In genomic region chr3:16064660-16065414, GRCh38 we compare ENCODE assay signal across 10 cellular contexts.
DNase-seq lines count a peak whose midpoint lies in the region; ATAC-seq, FAIRE-seq and TF ChIP-seq lines count a peak whose summit lies in the region.
"Had no signal": no experiment of that assay in that cellular context is flagged by ENCODE, and none has a peak within 500 bp of the region (broad histone marks: within the 10 kb centered on the region; RNA-seq: fewer than 3 reads in every experiment).

No MANE protein-coding gene starts in this region.

- H3K27ac ChIP-seq in Peyer's patch = peak overlapping the region in 3 of 4 donors; percentile 9 to 58 (median 25)
- peak overlapping the region in 2 of 4 donors; percentile 18 to 31 for H3K27ac ChIP-seq in pancreas
- H3K27ac ChIP-seq in effector memory CD4-positive, alpha-beta T cell (ENCODE audit: insufficient read depth, low read length, poor library complexity, severe bottlenecking) = no peak overlapping the region
- H3K27ac ChIP-seq: neutrophil had no signal

- TF ChIP-seq POLR2A in Peyer's patch (IDR thresholded peaks at IDR 0.05) = no peak

- intact Hi-C loops in pancreas (cut with DNase I) = loop anchor here in 1 of 3 donors (10.0 kb wide), 1 partner anchor 60 kb away; no protein-coding TSS in a partner anchor

- H3K27me3 ChIP-seq in Peyer's patch (no peaks in the 10 kb centered on the region), pancreas (no peaks in the 10 kb centered on the region)
- no peaks in the 10 kb centered on the region for H3K27me3 ChIP-seq in effector memory CD4-positive, alpha-beta T cell (replicated peaks; ENCODE audit: control insufficient read depth, insufficient read depth, low read length, poor library complexity, severe bottlenecking)
- H3K27me3 ChIP-seq: neutrophil had no signal

- H3K36me3 ChIP-seq in Peyer's patch = no peaks in the 10 kb centered on the region
- H3K36me3 ChIP-seq in pancreas = no peaks in the 10 kb centered on the region
- no peaks in the 10 kb centered on the region for H3K36me3 ChIP-seq in effector memory CD4-positive, alpha-beta T cell (ENCODE audit: control insufficient read depth, insufficient read depth, low read length)
- H3K36me3 ChIP-seq: neutrophil had no signal

- TF ChIP-seq CTCF in Peyer's patch (IDR thresholded peaks at IDR 0.05) (no peak), fibroblast of mammary gland (conservative IDR thresholded peaks at IDR 0.05; ENCODE audit: control insufficient read depth, insufficient read depth, low read depth, low read length) (no peak), pancreas (IDR thresholded peaks at IDR 0.05) (no peak)

- DNase-seq in COLO668 (lab: John Stamatoyannopoulos, UW; ENCODE audit: unreplicated experiment) (peak; percentile 0), Peyer's patch (peak in 2 of 3 donors; percentile 21 to 68), fibroblast of mammary gland (ENCODE audit: low read depth) (peak; percentile 97), pancreas (peak in 3 of 6 donors; percentile 41 to 64 (median 44)), NCI-H526 treated with DMSO at 0.1 percent for 48 hours (lab: John Stamatoyannopoulos, UW) (no peak)
- DNase-seq in effector memory CD4-positive, alpha-beta T cell = no peak

- no peak for FAIRE-seq in pancreas (lab: Jason Lieb, UNC)
- FAIRE-seq: GM12892 had no signal

- peak in 3 of 4 donors; percentile 37 to 70 (median 41) for ATAC-seq in pancreas
- ATAC-seq in esophagus mucosa = no peak
- ATAC-seq in GM21381 (IDR thresholded peaks at IDR 0.05; ENCODE audit: unreplicated experiment) = no peak

- WGBS in pancreas, 2 donors = 80% methylated on average over 3 of the region's 3 CpGs

- H3K4me3 ChIP-seq in Peyer's patch = no peak overlapping the region
- H3K4me3 ChIP-seq in fibroblast of mammary gland (ENCODE audit: control insufficient read depth, low read depth, low read length) = no peak overlapping the region
- no peak overlapping the region for H3K4me3 ChIP-seq in pancreas
- no peak overlapping the region for H3K4me3 ChIP-seq in effector memory CD4-positive, alpha-beta T cell (ENCODE audit: insufficient read depth, low read depth, low read length, poor library complexity, severe bottlenecking)

- H3K4me1 ChIP-seq in Peyer's patch (no peaks in the 10 kb centered on the region), pancreas (no peaks in the 10 kb centered on the region)
- H3K4me1 ChIP-seq in effector memory CD4-positive, alpha-beta T cell (ENCODE audit: control insufficient read depth, insufficient read depth, low read length, poor library complexity, severe bottlenecking) = no peaks in the 10 kb centered on the region

- no peaks in the 10 kb centered on the region for H3K9me3 ChIP-seq in Peyer's patch
- H3K9me3 ChIP-seq in pancreas = no peaks in the 10 kb centered on the region
- no peaks in the 10 kb centered on the region for H3K9me3 ChIP-seq in effector memory CD4-positive, alpha-beta T cell (ENCODE audit: control insufficient read depth, low read length)
- H3K9me3 ChIP-seq: neutrophil had no signal

Comparison
In these comparisons a context has a peak if more than half of its experiments do, and no peak if none do; other contexts are left out.
1. DNase-seq: peak in COLO668 (single experiment), Peyer's patch (2 of 3) and fibroblast of mammary gland (single experiment); none in effector memory CD4-positive, alpha-beta T cell (0 of 3) and NCI-H526 treated with DMSO at 0.1 percent for 48 hours (single experiment).
2. ATAC-seq: peak in pancreas (3 of 4); none in esophagus mucosa (single experiment) and GM21381 (single experiment).